8 cellular contexts compared by ENCODE assay signal in genomic region chr14:81062816-81063215, GRCh38.
DNase-seq lines count a peak whose midpoint lies in the region; ATAC-seq and TF ChIP-seq lines count a peak whose summit lies in the region.

No MANE protein-coding gene starts in this region.

- no peaks in the 10 kb centered on the region for H3K27me3 Mint-ChIP-seq in stimulated activated memory B cell treated with anti-CD40 and anti-IgM and Interleukin-4, amounts not matched to agents 10 μg/mL and 1 μg/mL and 100 μg/mL, for 72 hours

- H3K4me3 ChIP-seq in choroid plexus epithelial cell (ENCODE audit: low read depth, low read length) (no peak overlapping the region), lower leg skin (ENCODE audit: low read depth, poor library complexity, severe bottlenecking) (no peak overlapping the region)

- H3K9me3 Mint-ChIP-seq in activated naive CD4-positive, alpha-beta T cell treated with anti-CD3 and anti-CD28 coated beads, Interleukin-2, amount 50 U/mL, for 72 hours = no peaks in the 10 kb centered on the region
- H3K9me3 Mint-ChIP-seq in stimulated activated memory B cell treated with anti-CD40 and anti-IgM and Interleukin-4, amounts not matched to agents 10 μg/mL and 1 μg/mL and 100 μg/mL, for 72 hours = no peaks in the 10 kb centered on the region

- peak; percentile 39 for TF ChIP-seq CTCF in choroid plexus epithelial cell (conservative IDR thresholded peaks at IDR 0.05; ENCODE audit: low read depth, low read length)
- TF ChIP-seq CTCF in lower leg skin (IDR thresholded peaks at IDR 0.05) = no peak

- ATAC-seq in activated naive CD4-positive, alpha-beta T cell treated with anti-CD3 and anti-CD28 coated beads, Interleukin-2, amount 50 U/mL, for 72 hours = peak; percentile 36 to 83
- ATAC-seq in HG02678 (IDR thresholded peaks at IDR 0.05; ENCODE audit: unreplicated experiment) = peak; percentile 69
- ATAC-seq in stimulated activated memory B cell treated with anti-CD40 and anti-IgM and Interleukin-4, amounts not matched to agents 10 μg/mL and 1 μg/mL and 100 μg/mL, for 72 hours = peak; percentile 74

- H3K36me3 Mint-ChIP-seq in activated naive CD4-positive, alpha-beta T cell treated with anti-CD3 and anti-CD28 coated beads, Interleukin-2, amount 50 U/mL, for 72 hours = no peaks in the 10 kb centered on the region
- H3K36me3 Mint-ChIP-seq in stimulated activated memory B cell treated with anti-CD40 and anti-IgM and Interleukin-4, amounts not matched to agents 10 μg/mL and 1 μg/mL and 100 μg/mL, for 72 hours = no peaks in the 10 kb centered on the region

- intact Hi-C loops in lower leg skin (cut with DNase I; ENCODE audit: low total_unique reads) = no loop called here

- 21 to 30% methylated on average over 4 of the region's 4 CpGs for WGBS in lower leg skin, 2 donors

- TF ChIP-seq POLR2A in lower leg skin (IDR thresholded peaks at IDR 0.05) = no peak

- H3K4me1 Mint-ChIP-seq in stimulated activated memory B cell treated with anti-CD40 and anti-IgM and Interleukin-4, amounts not matched to agents 10 μg/mL and 1 μg/mL and 100 μg/mL, for 72 hours = no peaks in the 10 kb centered on the region

- no peak overlapping the region for H3K4me3 Mint-ChIP-seq in stimulated activated memory B cell treated with anti-CD40 and anti-IgM and Interleukin-4, amounts not matched to agents 10 μg/mL and 1 μg/mL and 100 μg/mL, for 72 hours

- no peak for DNase-seq in activated naive CD4-positive, alpha-beta T cell treated with anti-CD3 and anti-CD28 coated beads, Interleukin-2, amount 50 U/mL, for 72 hours (ENCODE audit: low spot score in 2 of 2)
- no peak for DNase-seq in activated naive CD4-positive, alpha-beta T cell treated with anti-CD3 and anti-CD28 coated beads, Interleukin-2, amount 50 U/mL, for 16 hours
- DNase-seq in NCI-H69 (lab: John Stamatoyannopoulos, UW) (peak; percentile 60), choroid plexus epithelial cell (ENCODE audit: low read depth) (peak; percentile 5), NCI-H226 (no peak), lower leg skin (ENCODE audit: low spot score in 2 of 2) (no peak)

- no peak overlapping the region for H3K27ac Mint-ChIP-seq in activated naive CD4-positive, alpha-beta T cell treated with anti-CD3 and anti-CD28 coated beads, Interleukin-2, amount 50 U/mL, for 72 hours
- H3K27ac Mint-ChIP-seq in stimulated activated memory B cell treated with anti-CD40 and anti-IgM and Interleukin-4, amounts not matched to agents 10 μg/mL and 1 μg/mL and 100 μg/mL, for 72 hours = no peak overlapping the region

Comparison
In these comparisons a context has a peak if more than half of its experiments do, and no peak if none do; other contexts are left out.
1. DNase-seq: peak in NCI-H69 (single experiment) and choroid plexus epithelial cell (single experiment); none in activated naive CD4-positive, alpha-beta T cell treated with anti-CD3 and anti-CD28 coated beads, Interleukin-2, amount 50 U/mL, for 72 hours (0 of 2), activated naive CD4-positive, alpha-beta T cell treated with anti-CD3 and anti-CD28 coated beads, Interleukin-2, amount 50 U/mL, for 16 hours (single experiment), NCI-H226 (single experiment) and lower leg skin (0 of 2).
2. Peak in every context shown above with its lines, with median percentiles within 50 percentile points of each other: ATAC-seq.